ENCODE assay signal across 20 cellular contexts in the genomic region with DNA sequence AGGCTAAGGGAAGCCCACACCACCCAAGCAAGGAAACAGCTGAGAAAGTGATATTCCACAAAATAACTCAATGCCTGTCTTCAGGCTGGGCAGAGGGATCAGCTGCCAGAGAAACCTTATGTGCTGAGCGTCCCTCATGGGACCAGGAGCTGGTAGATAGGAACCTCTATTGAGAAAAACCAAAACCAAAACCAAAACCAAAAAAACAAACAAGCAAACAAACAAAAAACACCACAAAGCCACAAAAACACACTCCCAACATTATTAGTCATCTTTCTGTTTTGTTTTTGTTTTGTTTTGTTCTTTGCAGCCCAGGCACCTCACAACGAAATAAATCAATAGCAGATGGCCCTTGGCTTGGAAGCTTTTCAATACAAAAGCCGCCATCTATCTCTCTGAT.
"Had no signal": no experiment of that assay in that cellular context is flagged by ENCODE, and none has a peak within 500 bp of the region (broad histone marks: within the 10 kb centered on the region; RNA-seq: fewer than 3 reads in every experiment).

No MANE protein-coding gene starts in this region.

- H3K36me3 ChIP-seq: esophagus muscularis mucosa, lower lobe of right lung, right lobe of liver, suprapubic skin, transverse colon, upper lobe of right lung, uterus had no signal

- H3K9me3 ChIP-seq: right lobe of liver had no signal

- H3K27ac ChIP-seq: esophagus muscularis mucosa, lower lobe of right lung, parathyroid adenoma, right lobe of liver, suprapubic skin, transverse colon, upper lobe of right lung, uterus had no signal

- H3K4me3 ChIP-seq: esophagus muscularis mucosa, lower lobe of right lung, right lobe of liver, suprapubic skin, transverse colon, upper lobe of right lung, uterus had no signal

- H3K4me1 ChIP-seq: esophagus muscularis mucosa, lower lobe of right lung, parathyroid adenoma, right lobe of liver, suprapubic skin, transverse colon, upper lobe of right lung, uterus had no signal

- H3K9ac ChIP-seq: parathyroid adenoma had no signal

- H2AFZ ChIP-seq: parathyroid adenoma had no signal

- ATAC-seq: left ventricle myocardium superior; lower lobe of right lung; natural killer cell treated with Interleukin-12 subunit alpha and Interleukin-12 subunit beta and Interleukin-15 and Interleukin-18, amount 100 ng/mL, for 72 hours; right lobe of liver; stimulated activated naive CD8-positive, alpha-beta T cell treated with anti-CD3 and anti-CD28 coated beads, Interleukin-15, amount 100 ng/mL, for 72 hours; upper lobe of right lung had no signal

- H3K79me2 ChIP-seq: parathyroid adenoma had no signal

- H3K27me3 ChIP-seq: esophagus muscularis mucosa, right lobe of liver, suprapubic skin, transverse colon, upper lobe of right lung, uterus had no signal

- DNase-seq: cortex of kidney; endodermal cell; head of caudate nucleus; left ventricle myocardium superior; lower lobe of right lung; naive B cell; right lobe of liver; small intestine; stimulated activated CD4-positive, alpha-beta T cell treated with anti-CD3 and anti-CD28 coated beads, Interleukin-15, amount 100 ng/mL, for 24 hours; stimulated activated CD4-positive, alpha-beta T cell treated with anti-CD3 and anti-CD28 coated beads, Interleukin-4, amount 100 ng/mL, for 1 hour; stimulated activated CD8-positive, alpha-beta memory T cell treated with anti-CD3 and anti-CD28 coated beads, Interleukin-4, amount 100 ng/mL, for 48 hours; stimulated activated naive CD4-positive, alpha-beta T cell; stimulated activated naive CD8-positive, alpha-beta T cell treated with anti-CD3 and anti-CD28 coated beads, Interleukin-15, amount 100 ng/mL, for 72 hours; transverse colon; upper lobe of right lung; uterus had no signal
